ENCODE assay signal across 8 cellular contexts in genomic region chr16:66947302-66948033, GRCh38. TPM values are rescaled to one million over a fixed set of nuclear protein-coding genes. Genes with fewer than 3 reads are reported as not detected.
A peak's percentile ranks its signal among the peaks of the same experiment; 100 is the strongest.
DNase-seq lines count a peak whose midpoint lies in the region; ATAC-seq and TF ChIP-seq lines count a peak whose summit lies in the region.

No MANE protein-coding gene starts in this region.

- H3K79me2 ChIP-seq in DOHH2 (ENCODE audit: control insufficient read depth, low read length): no peaks in the 10 kb centered on the region

- DNase-seq in H7: peak; percentile 92
- peak; percentile 64 for DNase-seq in NCI-H1105 treated with DMSO at 0.1 percent for 48 hours (lab: John Stamatoyannopoulos, UW)
- peak; percentile 62 to 81 (median 68) for DNase-seq in T-helper 17 cell
- DNase-seq in amygdala (lab: John Stamatoyannopoulos, UW): peak in 50 of 56 donors; percentile 9 to 93 (median 56)
- DNase-seq in right cardiac atrium: peak; percentile 81 to 93 (median 86)
- DNase-seq in renal cortical epithelial cell (ENCODE audit: low read depth): peak; percentile 83
- peak; percentile 82 to 84 for DNase-seq in uterus

- H3K4me3 ChIP-seq in DOHH2 (ENCODE audit: low read length): peak overlapping the region; percentile 67
- H3K4me3 ChIP-seq in H7 (ENCODE audit: insufficient read depth, low read depth, low read length): no peak overlapping the region
- H3K4me3 ChIP-seq in right cardiac atrium (ENCODE audit: low read length): peak overlapping the region; percentile 68
- H3K4me3 ChIP-seq in uterus: peak overlapping the region; percentile 46 to 51

- TF ChIP-seq CTCF in DOHH2 (IDR thresholded peaks at IDR 0.05; ENCODE audit: low read depth, low read length, poor library complexity, severe bottlenecking) (peak; percentile 90), uterus (IDR thresholded peaks at IDR 0.05) (peak; percentile 82 to 91 (median 88))

- under 1% methylated on average over 21 of the region's 22 CpGs for WGBS in right cardiac atrium

- no peaks in the 10 kb centered on the region for H3F3A ChIP-seq in DOHH2 (ENCODE audit: control insufficient read depth, insufficient read depth)

- H3K36me3 Mint-ChIP-seq in T-helper 17 cell (ENCODE audit: low read depth): peaks cover 3% of the 10 kb centered on the region

- H4K20me1 ChIP-seq in DOHH2 (ENCODE audit: control insufficient read depth, insufficient read depth, low read depth, low read length): no peaks in the 10 kb centered on the region

- H3K9me3 ChIP-seq in DOHH2 (ENCODE audit: control insufficient read depth, insufficient read depth, low read length) (no peaks in the 10 kb centered on the region), T-helper 17 cell (ENCODE audit: control insufficient read depth, low read length, poor library complexity, severe bottlenecking) (peaks cover 4% of the 10 kb centered on the region), right cardiac atrium (ENCODE audit: control insufficient read depth, low read length) (no peaks in the 10 kb centered on the region), uterus (no peaks in the 10 kb centered on the region)

- peak overlapping the region; percentile 89 for H3K4me3 Mint-ChIP-seq in T-helper 17 cell

- H3K27me3 Mint-ChIP-seq in T-helper 17 cell: peaks cover 34% of the 10 kb centered on the region

- H3K27ac Mint-ChIP-seq in T-helper 17 cell: peak overlapping the region; percentile 89

- intact Hi-C loops in right cardiac atrium (cut with DNase I) (loop anchor here in 1 of 4 donors (10.0 kb wide), 1 partner anchor 53 kb away; no protein-coding TSS in a partner anchor), uterus (cut with DNase I; ENCODE audit: low total_unique reads) (no loop called here)

- no peaks in the 10 kb centered on the region for H3K9me2 ChIP-seq in DOHH2 (replicated peaks; ENCODE audit: control insufficient read depth, low read length)

- H3K4me2 ChIP-seq in DOHH2 (ENCODE audit: low read length): peak overlapping the region; percentile 78

- peaks cover 43% of the 10 kb centered on the region for H3K27me3 ChIP-seq in DOHH2 (ENCODE audit: control insufficient read depth, low read length)
- peaks cover 26% of the 10 kb centered on the region; the same call in 1 of the 2 replicates for H3K27me3 ChIP-seq in H7 (ENCODE audit: control insufficient read depth, insufficient read depth, low read length)
- no peaks in the 10 kb centered on the region for H3K27me3 ChIP-seq in right cardiac atrium (ENCODE audit: control insufficient read depth, insufficient read depth)
- no peaks in the 10 kb centered on the region for H3K27me3 ChIP-seq in uterus

- H3K27ac ChIP-seq in DOHH2 (ENCODE audit: low read depth, low read length) (no peak overlapping the region), right cardiac atrium (ENCODE audit: low read length) (no peak overlapping the region), uterus (no peak overlapping the region)

- TF ChIP-seq POLR2A in uterus (IDR thresholded peaks at IDR 0.05): no peak

- H3K36me3 ChIP-seq in DOHH2 (ENCODE audit: control insufficient read depth, low read length) (peaks cover 11% of the 10 kb centered on the region), H7 (replicated peaks; ENCODE audit: control insufficient read depth, insufficient read depth, low read length) (no peaks in the 10 kb centered on the region; the same call in 1 of the 2 replicates), uterus (no peaks in the 10 kb centered on the region)

- peaks cover 18% of the 10 kb centered on the region for H3K4me1 ChIP-seq in DOHH2 (ENCODE audit: control insufficient read depth, low read length)
- no peaks in the 10 kb centered on the region for H3K4me1 ChIP-seq in right cardiac atrium (ENCODE audit: control insufficient read depth, insufficient read depth, low read length)
- peaks cover 0 to 7% of the 10 kb centered on the region in 2 donors for H3K4me1 ChIP-seq in uterus

- ATAC-seq in T-helper 17 cell (peak; percentile 94), right cardiac atrium (peak; percentile 72 to 76)

- peaks cover 24% of the 10 kb centered on the region for H3K4me1 Mint-ChIP-seq in T-helper 17 cell

RNA-seq across cellular contexts. Expression of gene CES2, which starts 12.2 kb away (rescaled TPM):
- 8.3 and 13.0 TPM in 2 replicates for total RNA-seq in H7 (2014; rRNA removed; shearing (Covaris generic))
- total RNA-seq in T-helper 17 cell: 10 to 100 TPM; 33.1 to 36.8 TPM
- total RNA-seq in right cardiac atrium: 10 to 100 TPM; 32.4 to 47.6 (median 37.1) TPM
- polyA plus RNA-seq in right cardiac atrium: 46.1 TPM
- total RNA-seq in renal cortical epithelial cell: 34.7 and 53.9 TPM in 2 replicates
- 10 to 100 TPM; 15.0 to 51.0 (median 26.0) TPM for total RNA-seq in uterus

RNA-seq across cellular contexts. Expression of gene CIAO2B, which starts 13.3 kb away (rescaled TPM):
- total RNA-seq in H7 (2014; rRNA removed; shearing (Covaris generic)): 91.1 TPM in 2 replicates
- total RNA-seq in T-helper 17 cell (10 to 100 TPM; 50.3 to 51.0 TPM), right cardiac atrium (100 to 1,000 TPM in 2 of 4 donors, 10 to 100 TPM in 2; 82.8 to 104 (median 100) TPM), renal cortical epithelial cell (129 and 264 TPM in 2 replicates), uterus (10 to 100 TPM; 15.9 to 76.8 (median 74.2) TPM)
- 239 TPM for polyA plus RNA-seq in right cardiac atrium

RNA-seq across cellular contexts. Expression of gene CES3, which starts 13.6 kb away (rescaled TPM):
- total RNA-seq in H7 (2014; rRNA removed; shearing (Covaris generic)): 0.31 and 0.44 TPM in 2 replicates
- total RNA-seq in T-helper 17 cell (1 to 10 TPM in 1 of 2 donors, under 1 TPM in 1; 0.63 to 1.3 TPM), right cardiac atrium (1 to 10 TPM in 2 of 4 donors, under 1 TPM in 2; 0.88 to 1.3 (median 0.98) TPM), renal cortical epithelial cell (0.69 and 1.3 TPM in 2 replicates), uterus (1 to 10 TPM in 2 of 4 donors, under 1 TPM in 2; 0.51 to 2.8 (median 0.86) TPM)
- 0.48 TPM for polyA plus RNA-seq in right cardiac atrium

RNA-seq across cellular contexts. Expression of gene RRAD, which starts 22.1 kb away (rescaled TPM):
- total RNA-seq in H7 (2014; rRNA removed; shearing (Covaris generic)): 0.10 TPM in 1 of 2 replicates, not detected in the other
- under 1 TPM; 0.52 to 0.67 TPM for total RNA-seq in T-helper 17 cell
- total RNA-seq in right cardiac atrium: 100 to 1,000 TPM; 135 to 299 (median 142) TPM
- 375 TPM for polyA plus RNA-seq in right cardiac atrium
- total RNA-seq in renal cortical epithelial cell: 177 and 379 TPM in 2 replicates
- total RNA-seq in uterus: 10 to 100 TPM in 3 of 4 donors, 1 to 10 TPM in 1; 7.5 to 32.8 (median 18.8) TPM

RNA-seq across cellular contexts. Expression of gene CDH16, which starts 28.8 kb away (rescaled TPM):
- not detected in 2 replicates for total RNA-seq in H7 (2014; rRNA removed; shearing (Covaris generic))
- total RNA-seq in T-helper 17 cell (not detected), right cardiac atrium (under 1 TPM; 0.38 to 0.97 (median 0.65) TPM), renal cortical epithelial cell (7.8 and 414 TPM in 2 replicates), uterus (10 to 100 TPM in 1 of 4 donors, not detected in 3; 12.6 TPM)
- polyA plus RNA-seq in right cardiac atrium: 0.50 TPM
